Comparison of ENCODE assay signal across 12 cellular contexts in the genomic region with DNA sequence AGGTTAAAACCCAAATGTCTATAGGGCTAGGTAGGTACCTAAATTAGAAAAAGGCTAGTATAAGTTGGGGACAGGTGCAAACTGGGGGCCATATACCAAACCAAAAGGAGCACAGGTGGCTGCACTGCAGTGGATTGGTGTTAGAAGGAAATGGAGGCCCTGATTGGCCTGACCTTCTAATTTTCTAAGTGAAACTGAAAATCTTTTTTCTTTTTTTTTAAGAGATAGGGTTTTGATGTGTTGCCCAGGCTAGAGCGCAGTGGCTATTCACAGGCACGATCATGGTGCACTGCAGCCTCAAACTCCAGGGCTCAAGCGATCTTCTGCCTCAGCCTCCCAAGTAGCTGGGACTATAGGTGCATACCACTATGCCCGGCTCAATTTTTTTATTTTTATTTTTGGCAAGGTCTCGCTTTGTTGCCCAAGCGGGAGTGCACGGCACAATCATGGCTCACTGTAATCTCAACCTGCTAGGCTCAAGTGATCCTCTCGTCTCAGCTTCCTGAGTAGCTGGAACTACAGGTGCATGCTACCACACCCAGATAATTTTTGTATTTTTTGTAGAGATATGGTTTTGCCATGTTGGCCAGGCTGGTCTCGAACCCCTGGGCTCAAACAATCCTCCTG. TPM values are rescaled to one million over a fixed set of nuclear protein-coding genes. Genes with fewer than 3 reads are reported as not detected.
DNase-seq lines count a peak whose midpoint lies in the region; ATAC-seq and TF ChIP-seq lines count a peak whose summit lies in the region.
"Had no signal": no experiment of that assay in that cellular context is flagged by ENCODE, and none has a peak within 500 bp of the region (broad histone marks: within the 10 kb centered on the region; RNA-seq: fewer than 3 reads in every experiment).

No MANE protein-coding gene starts in this region.

- intact Hi-C loops in esophagus muscularis mucosa (cut with DNase I) = no loop called here

- peak; percentile 64 for DNase-seq in GM13977 (ENCODE audit: low spot score)
- no peak for DNase-seq in esophagus muscularis mucosa (ENCODE audit: extremely low spot score)
- DNase-seq in cerebellum (ENCODE audit: low spot score) = no peak
- DNase-seq in T-helper 1 cell = no peak
- DNase-seq in DMS 273 (lab: John Stamatoyannopoulos, UW; ENCODE audit: unreplicated experiment) = no peak
- no peak for DNase-seq in KG1 (lab: John Stamatoyannopoulos, UW)
- DNase-seq: hippocampal formation, NCI-H1694 treated with DMSO at 0.1 percent for 48 hours had no signal

- no peak for TF ChIP-seq POLR2A in esophagus muscularis mucosa (IDR thresholded peaks at IDR 0.05; ENCODE audit: low read depth)

- no peaks in the 10 kb centered on the region for H3K27me3 ChIP-seq in esophagus muscularis mucosa

- peak overlapping the region; percentile 74 to 78 (median 76) for H3K27ac ChIP-seq in esophagus muscularis mucosa (replicated peaks in 1 of 4)
- H3K27ac ChIP-seq: HL-60, SK-N-MC had no signal

- no peak overlapping the region for H3K4me3 ChIP-seq in esophagus muscularis mucosa
- H3K4me3 ChIP-seq: SK-N-MC had no signal

- ATAC-seq in GM19463 (IDR thresholded peaks at IDR 0.05; ENCODE audit: unreplicated experiment) = peak; percentile 41
- ATAC-seq in HG03064 (IDR thresholded peaks at IDR 0.05; ENCODE audit: low read depth, unreplicated experiment) = peak; percentile 47

- no peaks in the 10 kb centered on the region for H3K9me3 ChIP-seq in esophagus muscularis mucosa

- peaks cover 21 to 37% (median 35%) of the 10 kb centered on the region in 4 donors for H3K4me1 ChIP-seq in esophagus muscularis mucosa

- 87% methylated on average over 9 of the region's 9 CpGs for WGBS in esophagus muscularis mucosa

- no peak for TF ChIP-seq EP300 in esophagus muscularis mucosa (IDR thresholded peaks at IDR 0.05)

- in situ Hi-C loops in GM13977 (cut with MboI; ENCODE audit: low pct_unique_long_range_greater_than_20kb, low sequenced_read_pairs, unreplicated experiment) = no loop called here

- no peaks in the 10 kb centered on the region for H3K36me3 ChIP-seq in esophagus muscularis mucosa

- TF ChIP-seq CTCF in GM13977 (IDR thresholded peaks at IDR 0.05; ENCODE audit: extremely low read depth, insufficient read depth, missing control alignments) (no peak), esophagus muscularis mucosa (IDR thresholded peaks at IDR 0.05) (no peak)

RNA-seq across cellular contexts. Expression of a gene that starts 9.8 kb away (rescaled TPM):
- total RNA-seq in esophagus muscularis mucosa (100 to 1,000 TPM; 217 to 341 (median 285) TPM), cerebellum (0.36 TPM)

RNA-seq across cellular contexts. Expression of a gene that starts 19.3 kb away (rescaled TPM):
- total RNA-seq in esophagus muscularis mucosa (10 to 100 TPM; 28.3 to 32.0 (median 30.1) TPM), cerebellum (13.5 TPM)

Comparison
In these comparisons a context has a peak if more than half of its experiments do, and no peak if none do; other contexts are left out.
1. RNA of a gene that starts 9.8 kb away (total RNA-seq): 217 to 341 TPM in esophagus muscularis mucosa; 0.36 TPM in cerebellum (single experiment); every median in the first group is over 100 times any median in the second.